9 cellular contexts compared by ENCODE assay signal in genomic region chr5:110441035-110441434, GRCh38.
A peak's percentile ranks its signal among the peaks of the same experiment; 100 is the strongest.
DNase-seq lines count a peak whose midpoint lies in the region; ATAC-seq and TF ChIP-seq lines count a peak whose summit lies in the region.
"Had no signal": no experiment of that assay in that cellular context is flagged by ENCODE, and none has a peak within 500 bp of the region (broad histone marks: within the 10 kb centered on the region; RNA-seq: fewer than 3 reads in every experiment).

No MANE protein-coding gene starts in this region.

- no peak overlapping the region for H3K4me3 ChIP-seq in PC-9
- no peak overlapping the region for H3K4me3 ChIP-seq in mucosa of descending colon
- H3K4me3 ChIP-seq: adrenal gland had no signal

- H3K27me3 ChIP-seq in PC-9 (ENCODE audit: insufficient read depth, low read depth), result no peaks in the 10 kb centered on the region
- H3K27me3 ChIP-seq: adrenal gland had no signal

- POLR2A ChIA-PET in PC-9 (lab: Charles Lee; ENCODE audit: unreplicated experiment), result no interaction called here
- POLR2A ChIA-PET in naive thymus-derived CD8-positive, alpha-beta T cell (lab: Charles Lee), result no interaction called here

- intact Hi-C loops in activated naive CD4-positive, alpha-beta T cell treated with anti-CD3 and anti-CD28 coated beads for 36 hours (cut with micrococcal nuclease), result loop anchor here (1.0 to 5.0 kb wide), 2 partner anchors 151 to 184 kb away; no protein-coding TSS in a partner anchor
- intact Hi-C loops in PC-9 (cut with micrococcal nuclease; ENCODE audit: unreplicated experiment), result loop anchor here (10.0 kb wide), 1 partner anchor 184 kb away; no protein-coding TSS in a partner anchor
- intact Hi-C loops in mucosa of descending colon (cut with DNase I, micrococcal nuclease), result no loop called here

- H3K79me2 ChIP-seq in PC-9 (ENCODE audit: low read depth), result no peaks in the 10 kb centered on the region

- H3K9me3 Mint-ChIP-seq in activated naive CD4-positive, alpha-beta T cell treated with anti-CD3 and anti-CD28 coated beads for 36 hours, result no peaks in the 10 kb centered on the region
- H3K9me3 Mint-ChIP-seq in activated naive CD4-positive, alpha-beta T cell treated with anti-CD3 and anti-CD28 coated beads, Interleukin-2, amount 10 ng/mL, durations not matched to agents 7 days and 5 days, result no peaks in the 10 kb centered on the region
- H3K9me3 Mint-ChIP-seq in naive thymus-derived CD8-positive, alpha-beta T cell, result peaks cover 0 to 6% (median 0%) of the 10 kb centered on the region in 9 donors

- H3K36me3 Mint-ChIP-seq in activated naive CD4-positive, alpha-beta T cell treated with anti-CD3 and anti-CD28 coated beads for 36 hours (ENCODE audit: low read depth), result no peaks in the 10 kb centered on the region
- H3K36me3 Mint-ChIP-seq in activated naive CD4-positive, alpha-beta T cell treated with anti-CD3 and anti-CD28 coated beads, Interleukin-2, amount 10 ng/mL, durations not matched to agents 7 days and 5 days, result no peaks in the 10 kb centered on the region
- no peaks in the 10 kb centered on the region for H3K36me3 Mint-ChIP-seq in naive thymus-derived CD8-positive, alpha-beta T cell

- ATAC-seq in HG02885 (IDR thresholded peaks at IDR 0.05; ENCODE audit: poor library complexity, unreplicated experiment) (peak; percentile 84), mucosa of descending colon (no peak)
- ATAC-seq in naive thymus-derived CD8-positive, alpha-beta T cell, result no peak

- no peak overlapping the region for H2AFZ ChIP-seq in PC-9

- no peak overlapping the region for H3K4me3 Mint-ChIP-seq in activated naive CD4-positive, alpha-beta T cell treated with anti-CD3 and anti-CD28 coated beads for 36 hours
- H3K4me3 Mint-ChIP-seq in activated naive CD4-positive, alpha-beta T cell treated with anti-CD3 and anti-CD28 coated beads, Interleukin-2, amount 10 ng/mL, durations not matched to agents 7 days and 5 days, result no peak overlapping the region
- no peak overlapping the region for H3K4me3 Mint-ChIP-seq in naive thymus-derived CD8-positive, alpha-beta T cell

- no peaks in the 10 kb centered on the region for H4K20me1 ChIP-seq in PC-9 (ENCODE audit: insufficient read depth)

- no peaks in the 10 kb centered on the region for H3K4me1 Mint-ChIP-seq in activated naive CD4-positive, alpha-beta T cell treated with anti-CD3 and anti-CD28 coated beads for 36 hours (ENCODE audit: low read depth)
- no peaks in the 10 kb centered on the region for H3K4me1 Mint-ChIP-seq in activated naive CD4-positive, alpha-beta T cell treated with anti-CD3 and anti-CD28 coated beads, Interleukin-2, amount 10 ng/mL, durations not matched to agents 7 days and 5 days
- peaks cover 0 to 1% (median 0%) of the 10 kb centered on the region in 4 donors for H3K4me1 Mint-ChIP-seq in naive thymus-derived CD8-positive, alpha-beta T cell

- no TSS peak for BruUV-seq in PC-9 (replicated peaks; lab: Mats Ljungman, UMichigan)

- no peaks in the 10 kb centered on the region for H3K9me3 ChIP-seq in PC-9 (ENCODE audit: insufficient read depth, low read depth)
- no peaks in the 10 kb centered on the region for H3K9me3 ChIP-seq in mucosa of descending colon
- H3K9me3 ChIP-seq: adrenal gland had no signal

- H3K27me3 Mint-ChIP-seq in activated naive CD4-positive, alpha-beta T cell treated with anti-CD3 and anti-CD28 coated beads for 36 hours (ENCODE audit: low read depth), result peaks cover 6% of the 10 kb centered on the region
- H3K27me3 Mint-ChIP-seq in activated naive CD4-positive, alpha-beta T cell treated with anti-CD3 and anti-CD28 coated beads, Interleukin-2, amount 10 ng/mL, durations not matched to agents 7 days and 5 days, result peaks cover 3% of the 10 kb centered on the region
- H3K27me3 Mint-ChIP-seq in naive thymus-derived CD8-positive, alpha-beta T cell, result peaks cover 1 to 7% (median 5%) of the 10 kb centered on the region in 5 donors

- no peak overlapping the region for H3K4me2 ChIP-seq in PC-9

- peak; percentile 13 for DNase-seq in activated naive CD4-positive, alpha-beta T cell treated with anti-CD3 and anti-CD28 coated beads for 36 hours
- no peak for DNase-seq in activated naive CD4-positive, alpha-beta T cell treated with anti-CD3 and anti-CD28 coated beads, Interleukin-2, amount 10 ng/mL, durations not matched to agents 7 days and 5 days
- DNase-seq in PC-9 (no peak), globus pallidus (ENCODE audit: low spot score) (peak; percentile 10), DMS79 (lab: John Stamatoyannopoulos, UW) (no peak), mucosa of descending colon (no peak)
- DNase-seq in naive thymus-derived CD8-positive, alpha-beta T cell, result no peak

- no peak overlapping the region for H3K27ac Mint-ChIP-seq in activated naive CD4-positive, alpha-beta T cell treated with anti-CD3 and anti-CD28 coated beads for 36 hours
- H3K27ac Mint-ChIP-seq in activated naive CD4-positive, alpha-beta T cell treated with anti-CD3 and anti-CD28 coated beads, Interleukin-2, amount 10 ng/mL, durations not matched to agents 7 days and 5 days, result no peak overlapping the region
- H3K27ac Mint-ChIP-seq in naive thymus-derived CD8-positive, alpha-beta T cell, result no peak overlapping the region

- peak; percentile 49; the same call in 1 of the 2 replicates for TF ChIP-seq CTCF in PC-9 (conservative IDR thresholded peaks at IDR 0.05)
- TF ChIP-seq CTCF in mucosa of descending colon (IDR thresholded peaks at IDR 0.05), result no peak

- H3K36me3 ChIP-seq in PC-9 (ENCODE audit: low read depth), result no peaks in the 10 kb centered on the region
- no peaks in the 10 kb centered on the region for H3K36me3 ChIP-seq in mucosa of descending colon (ENCODE audit: low read depth)
- H3K36me3 ChIP-seq: adrenal gland had no signal

- CTCF ChIA-PET in activated naive CD4-positive, alpha-beta T cell treated with anti-CD3 and anti-CD28 coated beads for 36 hours (lab: Charles Lee), result interaction anchor here (0.7 kb wide), 1 partner anchor 81 kb away, joined by 3 read pairs; no protein-coding TSS in a partner anchor
- CTCF ChIA-PET in activated naive CD4-positive, alpha-beta T cell treated with anti-CD3 and anti-CD28 coated beads, Interleukin-2, amount 10 ng/mL, durations not matched to agents 7 days and 5 days (lab: Charles Lee), result interaction anchor here (0.8 kb wide), 1 partner anchor 60 kb away, joined by 3 read pairs; no protein-coding TSS in a partner anchor
- CTCF ChIA-PET in PC-9 (lab: Charles Lee), result no interaction called here

- H3F3A ChIP-seq in PC-9 (ENCODE audit: insufficient read depth, low read depth), result no peaks in the 10 kb centered on the region

- no peaks in the 10 kb centered on the region for H3K9me2 ChIP-seq in PC-9 (ENCODE audit: insufficient read depth)

- H3K4me1 ChIP-seq in PC-9 (replicated peaks; ENCODE audit: insufficient read depth) (no peaks in the 10 kb centered on the region), mucosa of descending colon (ENCODE audit: low read depth) (no peaks in the 10 kb centered on the region)

- no peak overlapping the region for H3K27ac ChIP-seq in PC-9
- H3K27ac ChIP-seq: adrenal gland had no signal

Comparison
In these comparisons a context has a peak if more than half of its experiments do, and no peak if none do; other contexts are left out.
1. DNase-seq: peak in activated naive CD4-positive, alpha-beta T cell treated with anti-CD3 and anti-CD28 coated beads for 36 hours (single experiment) and globus pallidus (single experiment); none in activated naive CD4-positive, alpha-beta T cell treated with anti-CD3 and anti-CD28 coated beads, Interleukin-2, amount 10 ng/mL, durations not matched to agents 7 days and 5 days (single experiment), PC-9 (0 of 2), naive thymus-derived CD8-positive, alpha-beta T cell (0 of 10), DMS79 (single experiment) and mucosa of descending colon (0 of 3).
2. intact Hi-C loops: an anchor here in activated naive CD4-positive, alpha-beta T cell treated with anti-CD3 and anti-CD28 coated beads for 36 hours (1.0 to 5.0 kb wide) and PC-9 (10.0 kb wide); none called in mucosa of descending colon.